Comparison of ENCODE assay signal across 8 cellular contexts in genomic region chr22:41446057-41446501, GRCh38. TPM values are rescaled to one million over a fixed set of nuclear protein-coding genes. Genes with fewer than 3 reads are reported as not detected.
DNase-seq lines count a peak whose midpoint lies in the region; ATAC-seq and TF ChIP-seq lines count a peak whose summit lies in the region.

No MANE protein-coding gene starts in this region.

- peaks cover 50% of the 10 kb centered on the region for H3K79me2 ChIP-seq in GM23338 (replicated peaks; ENCODE audit: insufficient read depth)

- peaks cover 23% of the 10 kb centered on the region for H4K20me1 ChIP-seq in GM23338 (replicated peaks; ENCODE audit: insufficient read depth)

- H3K4me3 Mint-ChIP-seq in GM23338 = peak overlapping the region; percentile 99

- H3K4me3 ChIP-seq in GM23338 (peak overlapping the region; percentile 99), duodenal mucosa (ENCODE audit: low read depth in 1 of 2, low read length in 2 of 2) (peak overlapping the region; percentile 96 to 97), mucosa of rectum (ENCODE audit: low read length in 2 of 2) (peak overlapping the region; percentile 86 to 89), aorta (ENCODE audit: low read length in 2 of 2) (peak overlapping the region; percentile 71 to 96)

- H3K27ac Mint-ChIP-seq in GM23338 = peak overlapping the region; percentile 99

- TF ChIP-seq CTCF in GM23338 (conservative IDR thresholded peaks at IDR 0.05; ENCODE audit: low read depth in 2 of 2) = no peak

- H3K4me1 Mint-ChIP-seq in GM23338 = peaks cover 21% of the 10 kb centered on the region

- peak overlapping the region; percentile 100 for H3K4me2 ChIP-seq in GM23338

- H3K36me3 ChIP-seq in GM23338 (ENCODE audit: insufficient read depth) = peaks cover 13% of the 10 kb centered on the region; the same call in 1 of the 2 replicates
- peaks cover 5 to 15% of the 10 kb centered on the region in 2 donors for H3K36me3 ChIP-seq in duodenal mucosa (ENCODE audit: control insufficient read depth in 1 of 2, insufficient read depth in 2 of 2, low read length in 2 of 2)
- H3K36me3 ChIP-seq in mucosa of rectum (ENCODE audit: control insufficient read depth in 2 of 2, insufficient read depth in 2 of 2, low read length in 2 of 2) = peaks cover 3 to 7% of the 10 kb centered on the region in 2 donors
- no peaks in the 10 kb centered on the region for H3K36me3 ChIP-seq in aorta (ENCODE audit: control insufficient read depth in 1 of 2, insufficient read depth in 2 of 2, low read length in 1 of 2)

- H3K9me3 Mint-ChIP-seq in GM23338 = peaks cover 3% of the 10 kb centered on the region; the same call in 1 of the 3 replicates

- H3K27me3 ChIP-seq in GM23338 (ENCODE audit: insufficient read depth) = no peaks in the 10 kb centered on the region
- no peaks in the 10 kb centered on the region for H3K27me3 ChIP-seq in duodenal mucosa (ENCODE audit: control insufficient read depth in 1 of 2, insufficient read depth in 2 of 2, low read length in 2 of 2)
- H3K27me3 ChIP-seq in mucosa of rectum (ENCODE audit: control insufficient read depth in 2 of 2, insufficient read depth in 2 of 2, low read length in 2 of 2) = no peaks in the 10 kb centered on the region
- H3K27me3 ChIP-seq in aorta (ENCODE audit: control insufficient read depth in 1 of 2, insufficient read depth in 2 of 2, low read length in 1 of 2) = peaks cover 0 to 2% of the 10 kb centered on the region in 2 donors

- WGBS in aorta, 2 donors = 0 to 2% methylated on average over 16 to 34 of the region's 34 CpGs

- H3K27ac ChIP-seq in GM23338 (ENCODE audit: low read depth) = peak overlapping the region; percentile 95
- peak overlapping the region; percentile 94 for H3K27ac ChIP-seq in duodenal mucosa (ENCODE audit: low read depth, low read length)
- H3K27ac ChIP-seq in mucosa of rectum (ENCODE audit: low read depth in 2 of 2, low read length in 2 of 2) = peak overlapping the region; percentile 100
- peak overlapping the region; percentile 77 to 90 for H3K27ac ChIP-seq in aorta (ENCODE audit: low read depth in 1 of 2, low read length in 2 of 2)

- H3F3A ChIP-seq in GM23338 (replicated peaks; ENCODE audit: low read depth) = peaks cover 16% of the 10 kb centered on the region

- peak overlapping the region; percentile 91 to 96 for H3K9ac ChIP-seq in duodenal mucosa (ENCODE audit: low read depth in 1 of 2, low read length in 2 of 2)
- H3K9ac ChIP-seq in mucosa of rectum (ENCODE audit: low read depth in 1 of 2, low read length in 2 of 2) = peak overlapping the region; percentile 95 to 97

- H3K9me3 ChIP-seq in duodenal mucosa (ENCODE audit: control insufficient read depth in 1 of 2, low read length in 2 of 2) (no peaks in the 10 kb centered on the region), mucosa of rectum (ENCODE audit: control insufficient read depth in 2 of 2, low read length in 2 of 2) (no peaks in the 10 kb centered on the region), aorta (ENCODE audit: control insufficient read depth, low read length) (no peaks in the 10 kb centered on the region)

- H3K9me2 ChIP-seq in GM23338 (ENCODE audit: insufficient read depth) = no peaks in the 10 kb centered on the region

- H3K4me1 ChIP-seq in GM23338 (ENCODE audit: insufficient read depth) (peaks cover 5% of the 10 kb centered on the region), duodenal mucosa (ENCODE audit: control insufficient read depth in 1 of 2, insufficient read depth in 2 of 2, low read length in 2 of 2) (peaks cover 22 to 23% of the 10 kb centered on the region in 2 donors), mucosa of rectum (ENCODE audit: control insufficient read depth in 2 of 2, insufficient read depth in 2 of 2, low read length in 2 of 2) (peaks cover 13 to 18% of the 10 kb centered on the region in 2 donors), aorta (ENCODE audit: control insufficient read depth in 1 of 2, insufficient read depth in 2 of 2, low read length in 2 of 2) (no peaks in the 10 kb centered on the region)

- peak; percentile 29 for DNase-seq in GM23338 (ENCODE audit: low spot score)
- peak; percentile 32 for DNase-seq in RPMI8226
- peak in 1 of 2 donors; percentile 60 for DNase-seq in aorta
- DNase-seq in HuH-7.5 (ENCODE audit: low spot score) = no peak
- DNase-seq in DMS114 treated with DMSO at 0.1 percent for 48 hours (lab: John Stamatoyannopoulos, UW; ENCODE audit: unreplicated experiment) = no peak

- H3K27me3 Mint-ChIP-seq in GM23338 (ENCODE audit: insufficient read depth, low read depth, poor library complexity) = peaks cover 35% of the 10 kb centered on the region

- peaks cover 40% of the 10 kb centered on the region for H3K36me3 Mint-ChIP-seq in GM23338 (ENCODE audit: low read depth)

- intact Hi-C loops in aorta (cut with DNase I) = loop anchor here in 1 of 2 donors (2.0 to 5.0 kb wide), 3 partner anchors 35 to 81 kb away; no protein-coding TSS in a partner anchor

- no peak for ATAC-seq in GM23338
- no peak for ATAC-seq in aorta (ENCODE audit: low FRiP score)
- no peak for ATAC-seq in HG02759 (IDR thresholded peaks at IDR 0.05; ENCODE audit: unreplicated experiment)

- no peak overlapping the region for H2AFZ ChIP-seq in GM23338

TF ChIP-seq in GM23338, 12 proteins besides CTCF, POLR2A, EP300 and RAD21:
- no peak for TF ChIP-seq STAT1 (IDR thresholded peaks at IDR 0.05; ENCODE audit: unreplicated experiment)
- TF ChIP-seq ETS1 (IDR thresholded peaks at IDR 0.05) = no peak
- no peak for TF ChIP-seq EZH2phosphoT487 (IDR thresholded peaks at IDR 0.05; ENCODE audit: unreplicated experiment)
- no peak for TF ChIP-seq ZNF331 (CRISPR knock-in tag; IDR thresholded peaks at IDR 0.05; ENCODE audit: low read depth)

RNA-seq across cellular contexts. Expression of gene TOB2, which starts 0.5 kb away (rescaled TPM):
- 43.0 and 47.2 TPM in 2 replicates for total RNA-seq in GM23338 (2014; rRNA removed; shearing (Covaris generic))
- polyA plus RNA-seq in GM23338 (2016; fragmentation: Nextera tagmentation; extraction: Ambion mirVana) (26.7 and 27.3 TPM in 2 replicates), aorta (10 to 100 TPM; 12.9 to 15.5 TPM)
- 10 to 100 TPM; 47.7 to 55.9 TPM for total RNA-seq in aorta

RNA-seq across cellular contexts. Expression of gene PHF5A, which starts 22.4 kb away (rescaled TPM):
- total RNA-seq in GM23338 (2014; rRNA removed; shearing (Covaris generic)) = 108 and 115 TPM in 2 replicates
- polyA plus RNA-seq in GM23338 (2016; fragmentation: Nextera tagmentation; extraction: Ambion mirVana) (49.4 and 52.4 TPM in 2 replicates), aorta (10 to 100 TPM; 29.8 to 43.1 TPM)
- 10 to 100 TPM; 22.5 to 27.0 TPM for total RNA-seq in aorta

RNA-seq across cellular contexts. Expression of gene ACO2, which starts 22.8 kb away (rescaled TPM):
- total RNA-seq in GM23338 (2014; rRNA removed; shearing (Covaris generic)) = 77.8 and 79.7 TPM in 2 replicates
- polyA plus RNA-seq in GM23338 (2016; fragmentation: Nextera tagmentation; extraction: Ambion mirVana) (33.4 and 36.2 TPM in 2 replicates), aorta (10 to 100 TPM; 39.5 to 49.6 TPM)
- total RNA-seq in aorta = 10 to 100 TPM; 53.7 to 60.7 TPM

Comparison
In these comparisons a context has a peak if more than half of its experiments do, and no peak if none do; other contexts are left out.
1. DNase-seq: peak in GM23338 (single experiment) and RPMI8226 (single experiment); none in HuH-7.5 (single experiment) and DMS114 treated with DMSO at 0.1 percent for 48 hours (single experiment).
2. Peak in every context shown above with its lines, with median percentiles within 50 percentile points of each other: H3K27ac ChIP-seq and H3K4me3 ChIP-seq.